ENCODE assay signal across 25 cellular contexts in genomic region chr10:21849624-21850023, GRCh38.
DNase-seq lines count a peak whose midpoint lies in the region; TF ChIP-seq lines count a peak whose summit lies in the region.
"Had no signal": no experiment of that assay in that cellular context is flagged by ENCODE, and none has a peak within 500 bp of the region (broad histone marks: within the 10 kb centered on the region; RNA-seq: fewer than 3 reads in every experiment).

No MANE protein-coding gene starts in this region.

- H3K9me3 ChIP-seq in breast epithelium, result peaks cover 0 to 19% of the 10 kb centered on the region in 2 donors

- H3K4me3 Mint-ChIP-seq in MCF 10A (ENCODE audit: unreplicated experiment) (no peak overlapping the region), mesothelial cell of epicardium (no peak overlapping the region), nephron progenitor cell (no peak overlapping the region)
- H3K4me3 Mint-ChIP-seq: CD14-positive monocyte, HFFc6 had no signal

- peak; percentile 5 for DNase-seq in MCF 10A (ENCODE audit: unreplicated experiment)
- DNase-seq in breast epithelium (ENCODE audit: low spot score in 2 of 2), result no peak
- peak; percentile 4 for DNase-seq in astrocyte of the hippocampus (ENCODE audit: low read depth, low spot score)
- peak; percentile 8 to 17 for DNase-seq in erythroblast (lab: John Stamatoyannopoulos, UW)
- no peak for DNase-seq in mesothelial cell of epicardium (ENCODE audit: low spot score in 2 of 2, unreplicated experiment in 2 of 2)
- no peak for DNase-seq in nephron progenitor cell
- DNase-seq in activated T-cell treated with anti-CD3 and anti-CD28 coated beads for 4 hours, result no peak
- DNase-seq: DMS79; H7; HFFc6; Kasumi-1; MM.1S; NCI-H1048; NCI-H1436 treated with DMSO at 0.1 percent for 48 hours; NCI-H1930; NCI-H2171; NCI-H345; NCI-H524; NCI-H774; NK-92 treated with Interleukin-12 subunit alpha and Interleukin-12 subunit beta, amount 100 ng/mL, for 24 hours; SIG-M5; SK-N-SH had no signal

- CTCF ChIA-PET in MCF 10A (lab: Yijun Ruan, JAX), result no interaction called here

- TF ChIP-seq POLR2A in breast epithelium (IDR thresholded peaks at IDR 0.05), result no peak
- no peak for TF ChIP-seq POLR2A in erythroblast (IDR thresholded peaks at IDR 0.05; ENCODE audit: low read length)

- no peaks in the 10 kb centered on the region for H3K4me1 Mint-ChIP-seq in MCF 10A (ENCODE audit: insufficient read depth, unreplicated experiment)
- no peaks in the 10 kb centered on the region for H3K4me1 Mint-ChIP-seq in mesothelial cell of epicardium
- no peaks in the 10 kb centered on the region for H3K4me1 Mint-ChIP-seq in nephron progenitor cell
- H3K4me1 Mint-ChIP-seq: CD14-positive monocyte had no signal

- H3K27me3 ChIP-seq in breast epithelium, result no peaks in the 10 kb centered on the region

- no TSS peak for BruUV-seq in MCF 10A (replicated peaks; lab: Mats Ljungman, UMichigan)

- POLR2A ChIA-PET in MCF 10A (lab: Yijun Ruan, JAX), result interaction anchor here (0.6 kb wide), 1 partner anchor 15 kb away, joined by 3 read pairs; no protein-coding TSS in a partner anchor

- H3K36me3 ChIP-seq in breast epithelium, result no peaks in the 10 kb centered on the region

- TF ChIP-seq CTCF in MCF 10A (IDR thresholded peaks at IDR 0.05; ENCODE audit: unreplicated experiment) (no peak), breast epithelium (IDR thresholded peaks at IDR 0.05) (no peak), mesothelial cell of epicardium (IDR thresholded peaks at IDR 0.05; ENCODE audit: unreplicated experiment) (no peak), nephron progenitor cell (IDR thresholded peaks at IDR 0.05) (no peak)

- no peak overlapping the region for H3K27ac ChIP-seq in breast epithelium
- H3K27ac ChIP-seq: RWPE1 had no signal

- H3K4me3 ChIP-seq in breast epithelium, result no peak overlapping the region
- H3K4me3 ChIP-seq: GM12878 had no signal

- intact Hi-C loops in MCF 10A (cut with micrococcal nuclease) (no loop called here), breast epithelium (cut with DNase I; ENCODE audit: low total_unique reads) (no loop called here)

- H3K4me1 ChIP-seq in breast epithelium, result no peaks in the 10 kb centered on the region

- H3K9me3 Mint-ChIP-seq in MCF 10A (ENCODE audit: unreplicated experiment) (peaks cover 13% of the 10 kb centered on the region), mesothelial cell of epicardium (peaks cover 53% of the 10 kb centered on the region), nephron progenitor cell (peaks cover 48% of the 10 kb centered on the region)

- H3K27ac Mint-ChIP-seq in MCF 10A (ENCODE audit: low read depth, unreplicated experiment) (no peak overlapping the region), mesothelial cell of epicardium (no peak overlapping the region), nephron progenitor cell (no peak overlapping the region)
- H3K27ac Mint-ChIP-seq: CD14-positive monocyte, HFFc6 had no signal

- H3K36me3 Mint-ChIP-seq in MCF 10A (ENCODE audit: insufficient read depth, unreplicated experiment) (peaks cover 11% of the 10 kb centered on the region), mesothelial cell of epicardium (peaks cover 47% of the 10 kb centered on the region), nephron progenitor cell (ENCODE audit: low read depth) (peaks cover 59% of the 10 kb centered on the region)

- H3K27me3 Mint-ChIP-seq in MCF 10A (ENCODE audit: insufficient read depth, unreplicated experiment) (no peaks in the 10 kb centered on the region), mesothelial cell of epicardium (ENCODE audit: low read depth) (no peaks in the 10 kb centered on the region), nephron progenitor cell (ENCODE audit: low read depth, poor library complexity) (no peaks in the 10 kb centered on the region)

Comparison
In these comparisons a context has a peak if more than half of its experiments do, and no peak if none do; other contexts are left out.
1. DNase-seq: peak in MCF 10A (single experiment), astrocyte of the hippocampus (single experiment) and erythroblast (2 of 2); none in breast epithelium (0 of 2), mesothelial cell of epicardium (0 of 2), nephron progenitor cell (single experiment) and activated T-cell treated with anti-CD3 and anti-CD28 coated beads for 4 hours (single experiment).